Comparison of ENCODE assay signal across 9 cellular contexts in genomic region chr1:239308701-239309333, GRCh38.
A peak's percentile ranks its signal among the peaks of the same experiment; 100 is the strongest.
DNase-seq lines count a peak whose midpoint lies in the region; ATAC-seq, FAIRE-seq and TF ChIP-seq lines count a peak whose summit lies in the region.
"Had no signal": no experiment of that assay in that cellular context is flagged by ENCODE, and none has a peak within 500 bp of the region (broad histone marks: within the 10 kb centered on the region; RNA-seq: fewer than 3 reads in every experiment).

No MANE protein-coding gene starts in this region.

- DNase-seq in AG09309 (ENCODE audit: low read depth) (no peak), NCI-H460 (ENCODE audit: extremely low read depth, low read depth) (peak; percentile 36), astrocyte (ENCODE audit: low read depth) (no peak), natural killer cell (no peak), T-helper 9 cell (no peak), occipital lobe (lab: John Stamatoyannopoulos, UW) (no peak)

- H2AFZ ChIP-seq in astrocyte (ENCODE audit: low read depth, low read length), result no peak overlapping the region

- intact Hi-C loops in natural killer cell (cut with micrococcal nuclease), result loop anchor here (2.0 kb wide), 1 partner anchor 590 kb away; no protein-coding TSS in a partner anchor

- H3K9me3 ChIP-seq in astrocyte (ENCODE audit: insufficient read depth, low read depth, low read length), result no peaks in the 10 kb centered on the region

- H3K4me3 ChIP-seq in AG09309 (ENCODE audit: control insufficient read depth, low read depth, low read length), result no peak overlapping the region
- H3K4me3 ChIP-seq in astrocyte (ENCODE audit: insufficient read depth, low read depth, low read length), result no peak overlapping the region
- H3K4me3 ChIP-seq: skin epidermis had no signal

- H3K4me1 Mint-ChIP-seq in astrocyte (ENCODE audit: low read depth, unreplicated experiment) (no peaks in the 10 kb centered on the region), natural killer cell (no peaks in the 10 kb centered on the region)

- H3K4me2 ChIP-seq in astrocyte (ENCODE audit: low read length), result no peak overlapping the region

- no peak for FAIRE-seq in astrocyte (lab: Jason Lieb, UNC)

- H3K4me3 Mint-ChIP-seq in astrocyte (ENCODE audit: unreplicated experiment) (no peak overlapping the region), natural killer cell (no peak overlapping the region)

- H3K36me3 Mint-ChIP-seq in astrocyte (ENCODE audit: low read depth, unreplicated experiment) (no peaks in the 10 kb centered on the region), natural killer cell (no peaks in the 10 kb centered on the region)

- peak; percentile 76 for TF ChIP-seq CTCF in AG09309 (IDR thresholded peaks at IDR 0.05; ENCODE audit: control insufficient read depth, insufficient read depth, low read depth, low read length, missing control alignments)
- peak; percentile 36 for TF ChIP-seq CTCF in astrocyte (IDR thresholded peaks at IDR 0.05; ENCODE audit: insufficient read depth, low read depth, low read length)
- peak; percentile 24 for TF ChIP-seq CTCF in natural killer cell (IDR thresholded peaks at IDR 0.05)

- H3K27ac ChIP-seq in astrocyte (ENCODE audit: low read depth, low read length), result no peak overlapping the region
- H3K27ac ChIP-seq: skin epidermis had no signal

- no peaks in the 10 kb centered on the region for H3K9me3 Mint-ChIP-seq in astrocyte (ENCODE audit: unreplicated experiment)
- H3K9me3 Mint-ChIP-seq in natural killer cell, result peaks cover 0 to 2% of the 10 kb centered on the region in 2 donors

- no peaks in the 10 kb centered on the region for H3K79me2 ChIP-seq in astrocyte (ENCODE audit: insufficient read depth, low read length)

- H3K4me1 ChIP-seq in astrocyte (ENCODE audit: insufficient read depth, low read length), result no peaks in the 10 kb centered on the region

- no peaks in the 10 kb centered on the region for H3K36me3 ChIP-seq in astrocyte (ENCODE audit: insufficient read depth, low read length)

- no peaks in the 10 kb centered on the region for H3K27me3 Mint-ChIP-seq in astrocyte (ENCODE audit: low read depth, unreplicated experiment)
- no peaks in the 10 kb centered on the region for H3K27me3 Mint-ChIP-seq in natural killer cell (ENCODE audit: low read depth in 2 of 2)

- no peak overlapping the region for H3K9ac ChIP-seq in astrocyte (ENCODE audit: low read length)

- H3K27me3 ChIP-seq in astrocyte (ENCODE audit: insufficient read depth, low read length), result no peaks in the 10 kb centered on the region

- peak; percentile 50 for ATAC-seq in GM18870 (IDR thresholded peaks at IDR 0.05; ENCODE audit: unreplicated experiment)
- peak in 1 of 3 donors; percentile 53 for ATAC-seq in natural killer cell
- no peak for ATAC-seq in GM21360 (IDR thresholded peaks at IDR 0.05; ENCODE audit: unreplicated experiment)

- no peak overlapping the region for H3K27ac Mint-ChIP-seq in astrocyte (ENCODE audit: unreplicated experiment)
- no peak overlapping the region for H3K27ac Mint-ChIP-seq in natural killer cell

- no peaks in the 10 kb centered on the region for H4K20me1 ChIP-seq in astrocyte (ENCODE audit: insufficient read depth, low read length)

Comparison
In these comparisons a context has a peak if more than half of its experiments do, and no peak if none do; other contexts are left out.
1. CTCF ChIP-seq: peak in every context shown above with its lines; median percentile 76 in AG09309; 36 in astrocyte; 24 in natural killer cell.